In genomic region chr10:17003151-17003550, GRCh38 we compare ENCODE assay signal across 8 cellular contexts.
DNase-seq lines count a peak whose midpoint lies in the region; ATAC-seq lines count a peak whose summit lies in the region.

No MANE protein-coding gene starts in this region.

- H3K4ac ChIP-seq in mesendoderm (ENCODE audit: low read depth, low read length): no peak overlapping the region

- H3K4me1 Mint-ChIP-seq in activated naive CD4-positive, alpha-beta T cell treated with anti-CD3 and anti-CD28 coated beads, Interleukin-2, amount 10 ng/mL, durations not matched to agents 7 days and 5 days: peaks cover 59% of the 10 kb centered on the region

- H2BK120ac ChIP-seq in mesendoderm (ENCODE audit: low read depth, low read length): no peak overlapping the region

- H3K4me1 ChIP-seq in mesendoderm (ENCODE audit: control insufficient read depth, low read depth, low read length): peaks cover 9% of the 10 kb centered on the region

- H3K27ac Mint-ChIP-seq in activated naive CD4-positive, alpha-beta T cell treated with anti-CD3 and anti-CD28 coated beads, Interleukin-2, amount 10 ng/mL, durations not matched to agents 7 days and 5 days: peak overlapping the region; percentile 60

- peak; percentile 89 for ATAC-seq in stimulated activated naive CD8-positive, alpha-beta T cell treated with anti-CD3 and anti-CD28 coated beads, Interleukin-15, Interleukin-2, amounts not matched to agents 100 U/mL and 50 U/mL, for 24 hours
- no peak for ATAC-seq in GM21526 (IDR thresholded peaks at IDR 0.05; ENCODE audit: low FRiP score, unreplicated experiment)

- no peak overlapping the region for H3K4me3 ChIP-seq in mesendoderm (ENCODE audit: low read length)

- H3K36me3 ChIP-seq in mesendoderm (ENCODE audit: control insufficient read depth, insufficient read depth, low read length): no peaks in the 10 kb centered on the region

- H3K56ac ChIP-seq in mesendoderm (ENCODE audit: low read length): no peak overlapping the region

- H3K27me3 ChIP-seq in mesendoderm (ENCODE audit: insufficient read depth, low read length, poor library complexity): no peaks in the 10 kb centered on the region

- no peak overlapping the region for H2AK5ac ChIP-seq in mesendoderm (ENCODE audit: low read length)

- H3K18ac ChIP-seq in mesendoderm (ENCODE audit: low read length): no peak overlapping the region

- no peak overlapping the region for H2BK15ac ChIP-seq in mesendoderm (replicated peaks; ENCODE audit: low read depth)

- no peak overlapping the region for H3K27ac ChIP-seq in mesendoderm (ENCODE audit: low read depth, low read length)

- no CpG with 5 or more reads among the region's 7 CpGs for WGBS in mesendoderm (ENCODE audit: extremely low coverage, insufficient coverage, low lambda C conversion rate)

- no peaks in the 10 kb centered on the region for H3K79me1 ChIP-seq in mesendoderm (ENCODE audit: low read length)

- DNase-seq in activated gamma-delta T cell treated with Interleukin-2 at 50 U/mL for 16 hours (peak; percentile 61), activated gamma-delta T cell (lab: John Stamatoyannopoulos, UW) (no peak), mesendoderm (peak; percentile 93), hypothalamus (lab: John Stamatoyannopoulos, UW) (no peak), inferior parietal cortex (ENCODE audit: extremely low spot score) (no peak)
- DNase-seq in activated naive CD4-positive, alpha-beta T cell treated with anti-CD3 and anti-CD28 coated beads, Interleukin-2, amount 10 ng/mL, durations not matched to agents 7 days and 5 days: peak; percentile 69
- peak; percentile 61 for DNase-seq in stimulated activated naive CD8-positive, alpha-beta T cell treated with anti-CD3 and anti-CD28 coated beads, Interleukin-15, Interleukin-2, amounts not matched to agents 100 U/mL and 50 U/mL, for 24 hours

- no peak overlapping the region for H3K23ac ChIP-seq in mesendoderm (ENCODE audit: low read length)

- H4K8ac ChIP-seq in mesendoderm (ENCODE audit: low read depth, low read length): no peak overlapping the region

- CTCF ChIA-PET in activated naive CD4-positive, alpha-beta T cell treated with anti-CD3 and anti-CD28 coated beads, Interleukin-2, amount 10 ng/mL, durations not matched to agents 7 days and 5 days (lab: Charles Lee): interaction anchor here (0.6 to 1.0 kb wide), 3 partner anchors 17 to 142 kb away, joined by 4 to 5 read pairs (median 4); no protein-coding TSS in a partner anchor

- peak overlapping the region; percentile 1 for H3K4me3 Mint-ChIP-seq in activated naive CD4-positive, alpha-beta T cell treated with anti-CD3 and anti-CD28 coated beads, Interleukin-2, amount 10 ng/mL, durations not matched to agents 7 days and 5 days

- H3K27me3 Mint-ChIP-seq in activated naive CD4-positive, alpha-beta T cell treated with anti-CD3 and anti-CD28 coated beads, Interleukin-2, amount 10 ng/mL, durations not matched to agents 7 days and 5 days: peaks cover 24% of the 10 kb centered on the region

- H3K9me3 Mint-ChIP-seq in activated naive CD4-positive, alpha-beta T cell treated with anti-CD3 and anti-CD28 coated beads, Interleukin-2, amount 10 ng/mL, durations not matched to agents 7 days and 5 days: peaks cover 3% of the 10 kb centered on the region

- no peak overlapping the region for H3K4me2 ChIP-seq in mesendoderm (ENCODE audit: low read length)

- no peak overlapping the region for H3K9ac ChIP-seq in mesendoderm (ENCODE audit: low read length)

- H3K36me3 Mint-ChIP-seq in activated naive CD4-positive, alpha-beta T cell treated with anti-CD3 and anti-CD28 coated beads, Interleukin-2, amount 10 ng/mL, durations not matched to agents 7 days and 5 days: peaks cover 4% of the 10 kb centered on the region

- H3K79me2 ChIP-seq in mesendoderm (ENCODE audit: control insufficient read depth, insufficient read depth, low read length): no peaks in the 10 kb centered on the region

- H4K5ac ChIP-seq in mesendoderm (ENCODE audit: low read length): no peak overlapping the region

- H2BK5ac ChIP-seq in mesendoderm (ENCODE audit: low read length): no peak overlapping the region

Comparison
In these comparisons a context has a peak if more than half of its experiments do, and no peak if none do; other contexts are left out.
1. DNase-seq: peak in activated gamma-delta T cell treated with Interleukin-2 at 50 U/mL for 16 hours (single experiment), activated naive CD4-positive, alpha-beta T cell treated with anti-CD3 and anti-CD28 coated beads, Interleukin-2, amount 10 ng/mL, durations not matched to agents 7 days and 5 days (single experiment), mesendoderm (single experiment) and stimulated activated naive CD8-positive, alpha-beta T cell treated with anti-CD3 and anti-CD28 coated beads, Interleukin-15, Interleukin-2, amounts not matched to agents 100 U/mL and 50 U/mL, for 24 hours (single experiment); none in activated gamma-delta T cell (single experiment), hypothalamus (0 of 51) and inferior parietal cortex (single experiment).